23 cellular contexts compared by ENCODE assay signal in genomic region chr16:17306745-17307144, GRCh38.
DNase-seq lines count a peak whose midpoint lies in the region; ATAC-seq, FAIRE-seq and TF ChIP-seq lines count a peak whose summit lies in the region.
"Had no signal": no experiment of that assay in that cellular context is flagged by ENCODE, and none has a peak within 500 bp of the region (broad histone marks: within the 10 kb centered on the region; RNA-seq: fewer than 3 reads in every experiment).

No MANE protein-coding gene starts in this region.

- H3K27ac ChIP-seq in K562 (ENCODE audit: extremely low read depth, low read depth, low read length) (no peak overlapping the region), gastroesophageal sphincter (peak overlapping the region in 3 of 4 donors; percentile 62 to 96 (median 92)), transverse colon (peak overlapping the region in 3 of 4 donors; percentile 85 to 88 (median 86))
- H3K27ac ChIP-seq: GM23248, HL-60 had no signal

- H3K9me3 ChIP-seq in K562 (replicated peaks; ENCODE audit: control insufficient read depth, insufficient read depth, low read depth, low read length) (no peaks in the 10 kb centered on the region), gastroesophageal sphincter (no peaks in the 10 kb centered on the region), transverse colon (no peaks in the 10 kb centered on the region)
- H3K9me3 ChIP-seq: Caco-2, HAP-1 had no signal

- H3K4me3 ChIP-seq in K562 (no peak overlapping the region), gastroesophageal sphincter (no peak overlapping the region), transverse colon (no peak overlapping the region)
- H3K4me3 ChIP-seq: GM23248, HAP-1 had no signal

- TF ChIP-seq CTCF in K562 (IDR thresholded peaks at IDR 0.05 in 2 of 3, conservative IDR thresholded peaks at IDR 0.05 in 1 of 3; ENCODE audit: insufficient read depth in 2 of 3, low read depth in 1 of 3, low read length in 3 of 3) (no peak), gastroesophageal sphincter (IDR thresholded peaks at IDR 0.05) (no peak), transverse colon (IDR thresholded peaks at IDR 0.05) (no peak)

- CTCF ChIA-PET in activated naive CD4-positive, alpha-beta T cell treated with anti-CD3 and anti-CD28 coated beads, Interleukin-2, amount 10 ng/mL, durations not matched to agents 7 days and 5 days (lab: Charles Lee): no interaction called here
- CTCF ChIA-PET in K562 (lab: Yijun Ruan, JAX; ENCODE audit: low intra/inter-chr PET ratio): no interaction called here

- no peaks in the 10 kb centered on the region for H3K9me1 ChIP-seq in K562 (ENCODE audit: control insufficient read depth, insufficient read depth, low read length)

- TF ChIP-seq POLR2A in K562 (conservative IDR thresholded peaks at IDR 0.05) (no peak), gastroesophageal sphincter (IDR thresholded peaks at IDR 0.05) (no peak), transverse colon (IDR thresholded peaks at IDR 0.05) (no peak)

- no peaks in the 10 kb centered on the region for H3K9me3 Mint-ChIP-seq in activated naive CD4-positive, alpha-beta T cell treated with anti-CD3 and anti-CD28 coated beads, Interleukin-2, amount 10 ng/mL, durations not matched to agents 7 days and 5 days

- no peaks in the 10 kb centered on the region for H3K27me3 Mint-ChIP-seq in activated naive CD4-positive, alpha-beta T cell treated with anti-CD3 and anti-CD28 coated beads, Interleukin-2, amount 10 ng/mL, durations not matched to agents 7 days and 5 days
- H3K27me3 Mint-ChIP-seq: CD4-positive, alpha-beta memory T cell had no signal

- H3K36me3 ChIP-seq in K562 (ENCODE audit: control insufficient read depth, insufficient read depth, low read length): no peaks in the 10 kb centered on the region
- H3K36me3 ChIP-seq in gastroesophageal sphincter: no peaks in the 10 kb centered on the region
- no peaks in the 10 kb centered on the region for H3K36me3 ChIP-seq in transverse colon
- H3K36me3 ChIP-seq: HAP-1 had no signal

- H3K4me1 Mint-ChIP-seq in activated naive CD4-positive, alpha-beta T cell treated with anti-CD3 and anti-CD28 coated beads, Interleukin-2, amount 10 ng/mL, durations not matched to agents 7 days and 5 days: peaks cover 43% of the 10 kb centered on the region

- BruUV-seq in K562 (replicated peaks; lab: Mats Ljungman, UMichigan): no TSS peak

- no peak overlapping the region for H3K4me3 Mint-ChIP-seq in activated naive CD4-positive, alpha-beta T cell treated with anti-CD3 and anti-CD28 coated beads, Interleukin-2, amount 10 ng/mL, durations not matched to agents 7 days and 5 days

- in situ Hi-C loops in K562 (cut with MboI) (no loop called here), transverse colon (cut with MboI; ENCODE audit: low pct_ligation_motif_present in 1 of 4, low pct_unique_long_range_greater_than_20kb in 1 of 4, low sequenced_read_pairs in 3 of 4) (no loop called here)

- TF ChIP-seq EP300 in K562 (IDR thresholded peaks at IDR 0.05; ENCODE audit: low read length) (no peak), gastroesophageal sphincter (IDR thresholded peaks at IDR 0.05) (no peak), transverse colon (IDR thresholded peaks at IDR 0.05; ENCODE audit: low read depth) (no peak)

- no peak for TF ChIP-seq RAD21 in K562 (CRISPR knock-in tag; conservative IDR thresholded peaks at IDR 0.05 in 1 of 2, IDR thresholded peaks at IDR 0.05 in 1 of 2)

- H3K36me3 Mint-ChIP-seq in activated naive CD4-positive, alpha-beta T cell treated with anti-CD3 and anti-CD28 coated beads, Interleukin-2, amount 10 ng/mL, durations not matched to agents 7 days and 5 days: peaks cover 14% of the 10 kb centered on the region

- POLR2A ChIA-PET in K562 (lab: Yijun Ruan, JAX): no interaction called here

- DNase-seq in activated naive CD4-positive, alpha-beta T cell treated with anti-CD3 and anti-CD28 coated beads, Interleukin-2, amount 10 ng/mL, durations not matched to agents 7 days and 5 days: no peak
- no peak for DNase-seq in activated naive CD4-positive, alpha-beta T cell treated with anti-CD3 and anti-CD28 coated beads, Interleukin-2, amount 50 U/mL, for 16 hours
- no peak for DNase-seq in K562 (ENCODE audit: extremely low read depth in 1 of 4, low spot score in 3 of 4)
- DNase-seq in transverse colon: no peak
- DNase-seq: Caco-2; CD4-positive, alpha-beta memory T cell; DMS 273 treated with DMSO at 0.1 percent for 48 hours; DMS79 treated with DMSO at 0.1 percent for 48 hours; GM23248; KG1; NCI-H1436 treated with DMSO at 0.1 percent for 48 hours; NCI-H1930; NCI-H345; NCI-H524; NCI-H774; NK-92 treated with Interleukin-12 subunit alpha and Interleukin-12 subunit beta, amount 100 ng/mL, for 24 hours; SIG-M5 had no signal

- no peaks in the 10 kb centered on the region for H3K4me1 ChIP-seq in K562 (replicated peaks in 1 of 2; ENCODE audit: control insufficient read depth in 2 of 2, insufficient read depth in 2 of 2, low read length in 2 of 2)
- peaks cover 2 to 68% (median 14%) of the 10 kb centered on the region in 3 donors for H3K4me1 ChIP-seq in gastroesophageal sphincter
- peaks cover 31 to 70% (median 53%) of the 10 kb centered on the region in 4 donors for H3K4me1 ChIP-seq in transverse colon
- H3K4me1 ChIP-seq: HAP-1 had no signal

- no peak overlapping the region for H3K9ac ChIP-seq in K562 (ENCODE audit: insufficient read depth in 1 of 2, low read depth in 2 of 2, low read length in 2 of 2)
- H3K9ac ChIP-seq: GM23248 had no signal

- 0 out of 2 replicates have a peak, but pooled peaks cover 4% of the 10 kb centered on the region for H4K20me1 ChIP-seq in K562 (replicated peaks; ENCODE audit: control insufficient read depth, insufficient read depth, low read length)

- FAIRE-seq in K562 (lab: Jason Lieb, UNC): no peak

- H3K4me2 ChIP-seq in K562 (ENCODE audit: insufficient read depth, low read length): no peak overlapping the region

- intact Hi-C loops in K562 (cut with micrococcal nuclease) (no loop called here), transverse colon (cut with DNase I; ENCODE audit: low total_unique reads) (loop anchor here (5.0 to 10.0 kb wide), 2 partner anchors 84 to 158 kb away; no protein-coding TSS in a partner anchor)

- H3K27me3 ChIP-seq in K562 (ENCODE audit: control insufficient read depth in 2 of 2, insufficient read depth in 2 of 2, low read length in 2 of 2) (peaks cover 0 to 26% of the 10 kb centered on the region in 2 experiments; a peak in 3 of 5 replicates), gastroesophageal sphincter (no peaks in the 10 kb centered on the region), transverse colon (no peaks in the 10 kb centered on the region)

- ATAC-seq in K562: no peak
- ATAC-seq in gastroesophageal sphincter: no peak
- no peak for ATAC-seq in HG03439 (IDR thresholded peaks at IDR 0.05; ENCODE audit: unreplicated experiment)
- ATAC-seq in GM18909 (IDR thresholded peaks at IDR 0.05; ENCODE audit: poor library complexity, unreplicated experiment): no peak
- ATAC-seq: Panc1 had no signal

- peak overlapping the region; percentile 58 for H3K27ac Mint-ChIP-seq in activated naive CD4-positive, alpha-beta T cell treated with anti-CD3 and anti-CD28 coated beads, Interleukin-2, amount 10 ng/mL, durations not matched to agents 7 days and 5 days

- no peaks in the 10 kb centered on the region for H3K79me2 ChIP-seq in K562 (ENCODE audit: control insufficient read depth, insufficient read depth, low read length)

- WGBS in K562 (ENCODE audit: insufficient coverage, low coverage, missing lambda C conversion rate): 0% methylated on average over 3 of the region's 3 CpGs
- WGBS in gastroesophageal sphincter (ENCODE audit: low coverage in 1 of 2), 2 donors: 74% methylated on average over 3 of the region's 3 CpGs; no CpG with 5 or more reads in 1 of the 2 donors
- 97% methylated on average over 3 of the region's 3 CpGs; no CpG with 5 or more reads in 1 of the 2 donors for WGBS in transverse colon (ENCODE audit: low coverage in 1 of 2), 2 donors

- H2AFZ ChIP-seq in K562 (ENCODE audit: low read depth, low read length): no peak overlapping the region
- H2AFZ ChIP-seq: GM23248 had no signal

TF ChIP-seq in K562, 482 proteins besides CTCF, POLR2A, EP300 and RAD21:
- TF ChIP-seq BRF2 (IDR thresholded peaks at IDR 0.05; ENCODE audit: borderline replicate concordance, insufficient read depth, insufficient read length) (no peak), ZFP36 (IDR thresholded peaks at IDR 0.05; ENCODE audit: low read depth, low read length, partially characterized antibody) (peak; percentile 32), SFPQ (IDR thresholded peaks at IDR 0.05; ENCODE audit: low read depth, low read length) (no peak), RBM25 (IDR thresholded peaks at IDR 0.05; ENCODE audit: low read depth, low read length, severe bottlenecking) (peak; percentile 36)
TF ChIP-seq in K562: peak in this region for 2.
